12 cellular contexts compared by ENCODE assay signal in the genomic region with DNA sequence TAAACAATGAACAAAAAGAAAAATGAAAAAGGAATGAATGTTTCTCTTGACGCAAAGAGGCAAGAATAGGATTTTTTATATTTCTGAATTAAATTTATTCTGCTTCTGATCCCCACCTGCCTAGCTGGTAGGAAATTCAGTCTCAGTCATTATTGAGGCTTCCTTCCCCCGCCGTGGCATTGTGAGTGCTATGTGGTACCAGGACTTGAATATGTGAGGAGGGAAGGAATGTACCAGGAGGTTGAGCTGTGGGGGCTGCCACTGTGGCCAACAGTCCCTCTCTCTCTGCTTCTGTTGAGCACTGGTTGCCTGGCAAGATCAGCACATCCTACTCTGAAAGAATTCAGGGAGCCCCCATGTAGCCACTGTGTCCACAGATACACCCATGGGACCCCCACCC.
DNase-seq lines count a peak whose midpoint lies in the region; ATAC-seq, FAIRE-seq and TF ChIP-seq lines count a peak whose summit lies in the region.
"Had no signal": no experiment of that assay in that cellular context is flagged by ENCODE, and none has a peak within 500 bp of the region (broad histone marks: within the 10 kb centered on the region; RNA-seq: fewer than 3 reads in every experiment).

No MANE protein-coding gene starts in this region.

- H3K4me2 ChIP-seq in PC-9 (peak overlapping the region; percentile 67), endothelial cell of umbilical vein (ENCODE audit: insufficient read depth, low read length) (peak overlapping the region; percentile 38), skeletal muscle satellite cell (ENCODE audit: low read length) (peak overlapping the region; percentile 58)

- TF ChIP-seq POLR2A in endothelial cell of umbilical vein (IDR thresholded peaks at IDR 0.05; ENCODE audit: low read depth, low read length) = no peak

- no peak for ATAC-seq in activated CD8-positive, alpha-beta T cell treated with anti-CD3 and anti-CD28 coated beads for 36 hours
- no peak for ATAC-seq in activated CD8-positive, alpha-beta T cell treated with anti-CD3 and anti-CD28 coated beads, Interleukin-2, amount 10 ng/mL, durations not matched to agents 7 days and 5 days
- ATAC-seq in GM19324 (IDR thresholded peaks at IDR 0.05; ENCODE audit: low FRiP score, unreplicated experiment) = no peak

- no peaks in the 10 kb centered on the region for H3K79me2 ChIP-seq in PC-9 (ENCODE audit: low read depth)
- no peaks in the 10 kb centered on the region for H3K79me2 ChIP-seq in endothelial cell of umbilical vein (ENCODE audit: control insufficient read depth, insufficient read depth, low read length)

- H3F3A ChIP-seq in PC-9 (ENCODE audit: insufficient read depth, low read depth) = peaks cover 11% of the 10 kb centered on the region

- H4K20me1 ChIP-seq in PC-9 (ENCODE audit: insufficient read depth) (no peaks in the 10 kb centered on the region), endothelial cell of umbilical vein (replicated peaks; ENCODE audit: control insufficient read depth, extremely low read depth, insufficient read depth, low read length) (no peaks in the 10 kb centered on the region)

- peak overlapping the region; percentile 78 for H3K27ac ChIP-seq in PC-9
- H3K27ac ChIP-seq in endothelial cell of umbilical vein (ENCODE audit: insufficient read depth, low read depth, low read length) = peak overlapping the region; percentile 49
- H3K27ac ChIP-seq in CD8-positive, alpha-beta memory T cell (ENCODE audit: low read depth, low read length) = no peak overlapping the region

- H3K9me3 ChIP-seq in PC-9 (ENCODE audit: insufficient read depth, low read depth) (no peaks in the 10 kb centered on the region), endothelial cell of umbilical vein (replicated peaks; ENCODE audit: control insufficient read depth, insufficient read depth, low read length) (no peaks in the 10 kb centered on the region), skeletal muscle satellite cell (replicated peaks; ENCODE audit: low read length) (no peaks in the 10 kb centered on the region)
- H3K9me3 ChIP-seq in CD8-positive, alpha-beta memory T cell (ENCODE audit: low read length) = no peaks in the 10 kb centered on the region
- H3K9me3 ChIP-seq: esophagus muscularis mucosa had no signal

- DNase-seq in activated CD8-positive, alpha-beta T cell treated with anti-CD3 and anti-CD28 coated beads for 36 hours = no peak
- no peak for DNase-seq in activated CD8-positive, alpha-beta T cell treated with anti-CD3 and anti-CD28 coated beads, Interleukin-2, amount 10 ng/mL, durations not matched to agents 7 days and 5 days
- DNase-seq in PC-9 (no peak), endothelial cell of umbilical vein (ENCODE audit: low read depth, low spot score) (no peak), SIG-M5 (lab: John Stamatoyannopoulos, UW) (no peak)
- DNase-seq in CD8-positive, alpha-beta memory T cell = no peak
- DNase-seq: NCI-H510A had no signal

- intact Hi-C loops in activated CD8-positive, alpha-beta T cell treated with anti-CD3 and anti-CD28 coated beads for 36 hours (cut with micrococcal nuclease) = loop anchor here (5.0 kb wide), 3 partner anchors 140 to 370 kb away; a partner anchor contains a TSS
- intact Hi-C loops in PC-9 (cut with micrococcal nuclease; ENCODE audit: unreplicated experiment) = loop anchor here (1.0 kb wide), 1 partner anchor 144 kb away; no protein-coding TSS in a partner anchor
- intact Hi-C loops in endothelial cell of umbilical vein (cut with micrococcal nuclease) = loop anchor here (2.0 to 10.0 kb wide), 3 partner anchors 515 to 667 kb away; no protein-coding TSS in a partner anchor

- H2AFZ ChIP-seq in PC-9 = no peak overlapping the region
- H2AFZ ChIP-seq in endothelial cell of umbilical vein (ENCODE audit: low read depth, low read length) = no peak overlapping the region

- no peak for FAIRE-seq in endothelial cell of umbilical vein (lab: Jason Lieb, UNC)
- FAIRE-seq: G401.6 had no signal

- peaks cover 3% of the 10 kb centered on the region for H3K9me3 Mint-ChIP-seq in activated CD8-positive, alpha-beta T cell treated with anti-CD3 and anti-CD28 coated beads for 36 hours
- no peaks in the 10 kb centered on the region for H3K9me3 Mint-ChIP-seq in activated CD8-positive, alpha-beta T cell treated with anti-CD3 and anti-CD28 coated beads, Interleukin-2, amount 10 ng/mL, durations not matched to agents 7 days and 5 days (ENCODE audit: insufficient read depth)
- H3K9me3 Mint-ChIP-seq in CD8-positive, alpha-beta memory T cell = no peaks in the 10 kb centered on the region
- H3K9me3 Mint-ChIP-seq: neural crest cell had no signal

- H3K36me3 ChIP-seq in PC-9 (ENCODE audit: low read depth) = no peaks in the 10 kb centered on the region
- no peaks in the 10 kb centered on the region for H3K36me3 ChIP-seq in endothelial cell of umbilical vein (ENCODE audit: control insufficient read depth in 2 of 2, extremely low read depth in 1 of 2, insufficient read depth in 2 of 2, low read length in 2 of 2)
- no peaks in the 10 kb centered on the region for H3K36me3 ChIP-seq in skeletal muscle satellite cell (ENCODE audit: insufficient read depth, low read length)
- no peaks in the 10 kb centered on the region for H3K36me3 ChIP-seq in CD8-positive, alpha-beta memory T cell (ENCODE audit: insufficient read depth, low read length)
- H3K36me3 ChIP-seq: esophagus muscularis mucosa had no signal

- TF ChIP-seq CTCF in activated CD8-positive, alpha-beta T cell treated with anti-CD3 and anti-CD28 coated beads for 36 hours (IDR thresholded peaks at IDR 0.05) = no peak
- TF ChIP-seq CTCF in PC-9 (conservative IDR thresholded peaks at IDR 0.05) (no peak), endothelial cell of umbilical vein (IDR thresholded peaks at IDR 0.05; ENCODE audit: extremely low read depth in 1 of 2, insufficient read depth in 1 of 2, low read depth in 1 of 2, low read length in 2 of 2) (no peak)

- H3K4me1 Mint-ChIP-seq in activated CD8-positive, alpha-beta T cell treated with anti-CD3 and anti-CD28 coated beads for 36 hours (ENCODE audit: low read depth) = peaks cover 67% of the 10 kb centered on the region
- peaks cover 46% of the 10 kb centered on the region for H3K4me1 Mint-ChIP-seq in activated CD8-positive, alpha-beta T cell treated with anti-CD3 and anti-CD28 coated beads, Interleukin-2, amount 10 ng/mL, durations not matched to agents 7 days and 5 days (ENCODE audit: low read depth)
- H3K4me1 Mint-ChIP-seq in CD8-positive, alpha-beta memory T cell = peaks cover 28 to 32% (median 28%) of the 10 kb centered on the region in 3 donors

- no peaks in the 10 kb centered on the region for H3K9me1 ChIP-seq in endothelial cell of umbilical vein (replicated peaks; ENCODE audit: control insufficient read depth, extremely low read depth, insufficient read depth, low read length)

- H3K9ac ChIP-seq in endothelial cell of umbilical vein (replicated peaks; ENCODE audit: extremely low read depth, insufficient read depth, low read length) (peak overlapping the region; percentile 33), skeletal muscle satellite cell (ENCODE audit: low read depth, low read length) (peak overlapping the region; percentile 75)

- TSS peak; percentile 31 for BruUV-seq in PC-9 (replicated peaks; lab: Mats Ljungman, UMichigan)
- TSS peak; percentile 69 for BruUV-seq in endothelial cell of umbilical vein (replicated peaks; lab: Mats Ljungman, UMichigan)

- no peak overlapping the region for H3K4me3 Mint-ChIP-seq in activated CD8-positive, alpha-beta T cell treated with anti-CD3 and anti-CD28 coated beads for 36 hours
- H3K4me3 Mint-ChIP-seq in activated CD8-positive, alpha-beta T cell treated with anti-CD3 and anti-CD28 coated beads, Interleukin-2, amount 10 ng/mL, durations not matched to agents 7 days and 5 days = no peak overlapping the region
- peak overlapping the region in 3 of 7 donors; percentile 8 to 64 (median 57) for H3K4me3 Mint-ChIP-seq in CD8-positive, alpha-beta memory T cell

- dilution Hi-C loops in endothelial cell of umbilical vein (cut with MboI; ENCODE audit: extremely low pct_ligation_motif_present, low sequenced_read_pairs) = no loop called here

- no peaks in the 10 kb centered on the region for H3K36me3 Mint-ChIP-seq in activated CD8-positive, alpha-beta T cell treated with anti-CD3 and anti-CD28 coated beads for 36 hours (ENCODE audit: low read depth)
- H3K36me3 Mint-ChIP-seq in activated CD8-positive, alpha-beta T cell treated with anti-CD3 and anti-CD28 coated beads, Interleukin-2, amount 10 ng/mL, durations not matched to agents 7 days and 5 days (ENCODE audit: low read depth) = peaks cover 4% of the 10 kb centered on the region
- no peaks in the 10 kb centered on the region for H3K36me3 Mint-ChIP-seq in CD8-positive, alpha-beta memory T cell

- H3K27me3 ChIP-seq in PC-9 (ENCODE audit: insufficient read depth, low read depth) (no peaks in the 10 kb centered on the region), endothelial cell of umbilical vein (ENCODE audit: control insufficient read depth in 2 of 2, insufficient read depth in 2 of 2, low read length in 2 of 2) (peaks cover 0 to 3% of the 10 kb centered on the region in 2 experiments), skeletal muscle satellite cell (ENCODE audit: control insufficient read depth, insufficient read depth, low read length) (no peaks in the 10 kb centered on the region)
- no peaks in the 10 kb centered on the region for H3K27me3 ChIP-seq in CD8-positive, alpha-beta memory T cell (ENCODE audit: insufficient read depth, low read length, poor library complexity, severe bottlenecking)
- H3K27me3 ChIP-seq: esophagus muscularis mucosa had no signal

- H3K9me2 ChIP-seq in PC-9 (ENCODE audit: insufficient read depth) = no peaks in the 10 kb centered on the region; the same call in none of the 2 replicates

- peak overlapping the region; percentile 96 for H3K27ac Mint-ChIP-seq in activated CD8-positive, alpha-beta T cell treated with anti-CD3 and anti-CD28 coated beads for 36 hours
- no peak overlapping the region for H3K27ac Mint-ChIP-seq in activated CD8-positive, alpha-beta T cell treated with anti-CD3 and anti-CD28 coated beads, Interleukin-2, amount 10 ng/mL, durations not matched to agents 7 days and 5 days
- H3K27ac Mint-ChIP-seq in CD8-positive, alpha-beta memory T cell = peak overlapping the region in 3 of 8 donors; percentile 51 to 94 (median 63)

- CTCF ChIA-PET in activated CD8-positive, alpha-beta T cell treated with anti-CD3 and anti-CD28 coated beads for 36 hours (lab: Charles Lee) = interaction anchor here (1.4 kb wide), 1 partner anchor 16 kb away, joined by 4 read pairs; no protein-coding TSS in a partner anchor
- CTCF ChIA-PET in activated CD8-positive, alpha-beta T cell treated with anti-CD3 and anti-CD28 coated beads, Interleukin-2, amount 10 ng/mL, durations not matched to agents 7 days and 5 days (lab: Charles Lee) = no interaction called here
- CTCF ChIA-PET in PC-9 (lab: Charles Lee) (no interaction called here), endothelial cell of umbilical vein (lab: Charles Lee) (interaction anchor here (1.4 to 2.4 kb wide), 2 partner anchors 8 to 512 kb away, joined by 5 to 12 read pairs; no protein-coding TSS in a partner anchor)
- CTCF ChIA-PET in CD8-positive, alpha-beta memory T cell (lab: Charles Lee) = no interaction called here

- H3K27me3 Mint-ChIP-seq in activated CD8-positive, alpha-beta T cell treated with anti-CD3 and anti-CD28 coated beads for 36 hours = no peaks in the 10 kb centered on the region
- H3K27me3 Mint-ChIP-seq in activated CD8-positive, alpha-beta T cell treated with anti-CD3 and anti-CD28 coated beads, Interleukin-2, amount 10 ng/mL, durations not matched to agents 7 days and 5 days (ENCODE audit: low read depth) = no peaks in the 10 kb centered on the region
- H3K27me3 Mint-ChIP-seq in CD8-positive, alpha-beta memory T cell = peaks cover 0 to 2% of the 10 kb centered on the region in 2 donors

- peaks cover 35% of the 10 kb centered on the region for H3K4me1 ChIP-seq in PC-9 (replicated peaks; ENCODE audit: insufficient read depth)
- peaks cover 39% of the 10 kb centered on the region for H3K4me1 ChIP-seq in endothelial cell of umbilical vein (ENCODE audit: control insufficient read depth, extremely low read depth, insufficient read depth, low read length)
- H3K4me1 ChIP-seq in skeletal muscle satellite cell (ENCODE audit: control insufficient read depth, insufficient read depth, low read length) = peaks cover 36% of the 10 kb centered on the region
- H3K4me1 ChIP-seq in CD8-positive, alpha-beta memory T cell (ENCODE audit: insufficient read depth, low read length) = peaks cover 20% of the 10 kb centered on the region

- POLR2A ChIA-PET in activated CD8-positive, alpha-beta T cell treated with anti-CD3 and anti-CD28 coated beads for 36 hours (lab: Charles Lee) = interaction anchor here (0.5 to 5.3 kb wide), 6 partner anchors 10 to 516 kb away, joined by 3 to 50 read pairs (median 6); no protein-coding TSS in a partner anchor
- POLR2A ChIA-PET in activated CD8-positive, alpha-beta T cell treated with anti-CD3 and anti-CD28 coated beads, Interleukin-2, amount 10 ng/mL, durations not matched to agents 7 days and 5 days (lab: Charles Lee) = interaction anchor here (0.6 kb wide), 1 partner anchor 1470 kb away, joined by 3 read pairs; no protein-coding TSS in a partner anchor
- POLR2A ChIA-PET in PC-9 (lab: Charles Lee; ENCODE audit: unreplicated experiment) = no interaction called here
- POLR2A ChIA-PET in endothelial cell of umbilical vein (lab: Charles Lee) = no interaction called here
- POLR2A ChIA-PET in CD8-positive, alpha-beta memory T cell (lab: Charles Lee) = no interaction called here

- H3K4me3 ChIP-seq in PC-9 = no peak overlapping the region
- H3K4me3 ChIP-seq in endothelial cell of umbilical vein (replicated peaks in 1 of 3; ENCODE audit: insufficient read depth in 1 of 3, low read depth in 1 of 3, low read length in 3 of 3) = no peak overlapping the region
- no peak overlapping the region for H3K4me3 ChIP-seq in skeletal muscle satellite cell (ENCODE audit: low read length)
- H3K4me3 ChIP-seq in CD8-positive, alpha-beta memory T cell (ENCODE audit: low read length) = no peak overlapping the region
- H3K4me3 ChIP-seq: esophagus muscularis mucosa had no signal

Comparison
In these comparisons a context has a peak if more than half of its experiments do, and no peak if none do; other contexts are left out.
1. CTCF ChIA-PET loops: an anchor here in activated CD8-positive, alpha-beta T cell treated with anti-CD3 and anti-CD28 coated beads for 36 hours (1.4 kb wide) and endothelial cell of umbilical vein (1.4 to 2.4 kb wide); none called in activated CD8-positive, alpha-beta T cell treated with anti-CD3 and anti-CD28 coated beads, Interleukin-2, amount 10 ng/mL, durations not matched to agents 7 days and 5 days, PC-9 and CD8-positive, alpha-beta memory T cell.
2. POLR2A ChIA-PET loops: an anchor here in activated CD8-positive, alpha-beta T cell treated with anti-CD3 and anti-CD28 coated beads for 36 hours (0.5 to 5.3 kb wide) and activated CD8-positive, alpha-beta T cell treated with anti-CD3 and anti-CD28 coated beads, Interleukin-2, amount 10 ng/mL, durations not matched to agents 7 days and 5 days (0.6 kb wide); none called in PC-9, endothelial cell of umbilical vein and CD8-positive, alpha-beta memory T cell.